Comparison of ENCODE assay signal across 24 cellular contexts in the genomic region with DNA sequence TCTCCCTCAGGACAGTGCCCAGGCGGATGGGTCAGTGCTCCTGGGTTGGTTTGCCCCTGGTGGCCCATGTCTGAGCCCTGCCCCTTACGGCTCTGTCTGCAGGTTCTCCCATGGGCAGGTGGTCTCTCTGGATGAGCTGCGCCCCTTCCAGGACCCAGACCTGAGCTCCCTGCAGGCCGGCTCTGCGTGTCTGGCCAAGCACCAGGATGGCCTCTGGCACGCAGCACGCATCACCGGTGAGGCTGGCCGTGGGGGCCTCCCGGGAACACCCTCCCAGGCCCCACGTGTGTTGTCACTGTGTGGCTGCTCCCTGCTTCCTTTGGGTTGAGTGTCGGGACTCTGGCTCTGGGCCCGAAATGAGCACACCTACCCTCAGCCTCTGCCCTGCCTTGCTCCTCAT. TPM values are rescaled to one million over a fixed set of nuclear protein-coding genes. Genes with fewer than 3 reads are reported as not detected.
"Had no signal": no experiment of that assay in that cellular context is flagged by ENCODE, and none has a peak within 500 bp of the region (broad histone marks: within the 10 kb centered on the region; RNA-seq: fewer than 3 reads in every experiment).

No MANE protein-coding gene starts in this region.

- H3K27ac ChIP-seq: adrenal gland, body of pancreas, parathyroid adenoma, psoas muscle, testis had no signal

- H3K4me3 ChIP-seq: adrenal gland, body of pancreas, psoas muscle, testis had no signal

- DNase-seq: activated CD4-positive, alpha-beta T cell treated with anti-CD3 and anti-CD28 coated beads for 1 hour; activated CD4-positive, alpha-beta T cell treated with anti-CD3 and anti-CD28 coated beads, Interleukin-2, amount 50 U/mL, for 1 hour; activated CD8-positive, alpha-beta memory T cell treated with anti-CD3 and anti-CD28 coated beads, Interleukin-2, amount 10 ng/mL, durations not matched to agents 7 days and 5 days; activated naive CD4-positive, alpha-beta T cell treated with anti-CD3 and anti-CD28 coated beads for 36 hours; activated naive CD8-positive, alpha-beta T cell treated with anti-CD3 and anti-CD28 coated beads for 36 hours; activated T-cell treated with anti-CD3 and anti-CD28 coated beads, Interleukin-2, amount 50 U/mL, for 48 hours; aorta; body of pancreas; cortex of kidney; foreskin fibroblast; head of caudate nucleus; hippocampal formation; left cardiac atrium; nucleus accumbens; psoas muscle; stimulated activated naive CD8-positive, alpha-beta T cell treated with anti-CD3 and anti-CD28 coated beads, Interleukin-15, Interleukin-2, amounts not matched to agents 100 U/mL and 50 U/mL, for 24 hours; T-helper 2 cell; testis; trophoblast cell had no signal

- H3K27me3 ChIP-seq: adrenal gland, body of pancreas, testis had no signal

- H3K9me3 ChIP-seq: adrenal gland, body of pancreas, psoas muscle, testis had no signal

- ATAC-seq: activated CD8-positive, alpha-beta memory T cell treated with anti-CD3 and anti-CD28 coated beads, Interleukin-2, amount 10 ng/mL, durations not matched to agents 7 days and 5 days; activated CD8-positive, alpha-beta T cell treated with anti-CD3 and anti-CD28 coated beads, Interleukin-2, amount 10 ng/mL, durations not matched to agents 7 days and 5 days; body of pancreas; esophagus mucosa; left cardiac atrium; left ventricle myocardium superior; psoas muscle; stimulated activated naive CD8-positive, alpha-beta T cell treated with anti-CD3 and anti-CD28 coated beads, Interleukin-15, Interleukin-2, amounts not matched to agents 100 U/mL and 50 U/mL, for 24 hours had no signal

RNA-seq across cellular contexts. Expression of a gene that starts 36.7 kb away (rescaled TPM):
- total RNA-seq: activated CD8-positive, alpha-beta memory T cell treated with anti-CD3 and anti-CD28 coated beads, Interleukin-2, amount 10 ng/mL, durations not matched to agents 7 days and 5 days; activated CD8-positive, alpha-beta T cell treated with anti-CD3 and anti-CD28 coated beads, Interleukin-2, amount 10 ng/mL, durations not matched to agents 7 days and 5 days; activated naive CD4-positive, alpha-beta T cell treated with anti-CD3 and anti-CD28 coated beads for 36 hours; activated naive CD8-positive, alpha-beta T cell treated with anti-CD3 and anti-CD28 coated beads for 36 hours had no signal
